Comparison of ENCODE assay signal across 11 cellular contexts in the genomic region with DNA sequence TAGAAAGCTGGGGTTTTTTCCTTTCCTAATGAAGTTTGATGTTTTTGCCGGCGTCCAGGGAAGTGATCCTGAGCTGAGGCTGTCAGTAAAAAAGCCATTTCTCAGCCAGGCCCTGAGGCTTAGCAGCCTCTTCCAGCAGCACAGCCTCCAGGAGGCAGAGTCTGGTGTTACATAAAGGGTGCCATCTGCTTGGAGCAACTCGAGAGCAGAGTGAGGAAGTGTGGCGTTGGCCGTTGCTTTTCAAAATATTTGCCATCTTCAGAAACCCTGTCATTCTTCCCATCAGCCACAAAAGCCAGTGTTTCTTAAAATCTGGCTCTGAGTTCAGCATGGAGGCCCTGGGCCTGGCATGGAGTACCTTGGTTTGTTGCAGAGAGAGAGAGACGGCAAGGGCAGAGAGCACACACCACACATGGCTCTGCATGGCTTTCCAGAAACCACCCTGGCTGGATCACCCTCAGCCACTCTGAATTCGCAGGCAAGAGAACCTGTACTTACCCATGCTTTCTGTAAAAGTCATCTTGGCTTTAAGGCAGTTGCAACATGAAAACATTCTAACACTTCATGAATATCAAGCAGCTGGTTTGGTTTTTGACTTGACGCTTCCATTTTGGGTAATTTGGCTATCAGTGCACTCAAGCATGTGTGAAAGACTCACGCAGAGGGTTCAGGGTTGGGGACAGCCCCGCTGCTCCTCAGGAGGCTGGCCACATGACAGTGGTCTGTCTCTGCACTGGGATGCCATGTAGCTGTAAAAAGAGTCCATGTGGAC. TPM values are rescaled to one million over a fixed set of nuclear protein-coding genes. Genes with fewer than 3 reads are reported as not detected.
DNase-seq lines count a peak whose midpoint lies in the region; ATAC-seq lines count a peak whose summit lies in the region.
"Had no signal": no experiment of that assay in that cellular context is flagged by ENCODE, and none has a peak within 500 bp of the region (broad histone marks: within the 10 kb centered on the region; RNA-seq: fewer than 3 reads in every experiment).

No MANE protein-coding gene starts in this region.

- peak overlapping the region; percentile 31 for H3K27ac ChIP-seq in caudate nucleus (ENCODE audit: low read depth, low read length)

- no peaks in the 10 kb centered on the region for H3K9me3 Mint-ChIP-seq in activated naive CD8-positive, alpha-beta T cell treated with anti-CD3 and anti-CD28 coated beads for 36 hours

- H3K4me1 Mint-ChIP-seq in activated naive CD8-positive, alpha-beta T cell treated with anti-CD3 and anti-CD28 coated beads for 36 hours: peaks cover 19% of the 10 kb centered on the region

- no peak overlapping the region for H3K4me3 Mint-ChIP-seq in activated naive CD8-positive, alpha-beta T cell treated with anti-CD3 and anti-CD28 coated beads for 36 hours

- H3K27ac Mint-ChIP-seq in activated naive CD8-positive, alpha-beta T cell treated with anti-CD3 and anti-CD28 coated beads for 36 hours: no peak overlapping the region

- no peaks in the 10 kb centered on the region for H3K27me3 Mint-ChIP-seq in activated naive CD8-positive, alpha-beta T cell treated with anti-CD3 and anti-CD28 coated beads for 36 hours

- ATAC-seq in GM18498 (IDR thresholded peaks at IDR 0.05; ENCODE audit: unreplicated experiment) (peak; percentile 81), GM19467 (IDR thresholded peaks at IDR 0.05; ENCODE audit: unreplicated experiment) (peak; percentile 62), HG03066 (IDR thresholded peaks at IDR 0.05; ENCODE audit: low read depth, unreplicated experiment) (peak; percentile 69), HG02970 (IDR thresholded peaks at IDR 0.05; ENCODE audit: low FRiP score, unreplicated experiment) (no peak)
- ATAC-seq: left ventricle myocardium superior had no signal

- peaks cover 65% of the 10 kb centered on the region for H3K36me3 Mint-ChIP-seq in activated naive CD8-positive, alpha-beta T cell treated with anti-CD3 and anti-CD28 coated beads for 36 hours

- no peak for DNase-seq in caudate nucleus (lab: John Stamatoyannopoulos, UW)
- no peak for DNase-seq in SKM-1 treated with dmso at 0.1 percent for 144 hours (lab: John Stamatoyannopoulos, UW; ENCODE audit: unreplicated experiment)
- DNase-seq in activated naive CD8-positive, alpha-beta T cell treated with anti-CD3 and anti-CD28 coated beads for 36 hours: no peak
- DNase-seq in ureter (ENCODE audit: low spot score): no peak
- DNase-seq: DMS79 treated with DMSO at 0.1 percent for 48 hours, left ventricle myocardium superior, NCI-H1436 had no signal

RNA-seq across cellular contexts. Expression of a gene that starts 21.0 kb away (rescaled TPM):
- 10 to 100 TPM; 59.0 to 59.8 TPM for total RNA-seq in activated naive CD8-positive, alpha-beta T cell treated with anti-CD3 and anti-CD28 coated beads for 36 hours
- total RNA-seq in ureter: 70.1 TPM

RNA-seq across cellular contexts. Expression of a gene that starts 21.2 kb away (rescaled TPM):
- 10 to 100 TPM; 14.4 to 15.1 TPM for total RNA-seq in activated naive CD8-positive, alpha-beta T cell treated with anti-CD3 and anti-CD28 coated beads for 36 hours
- total RNA-seq in ureter: 7.2 TPM

RNA-seq across cellular contexts. Expression of a gene that starts 50.1 kb away (rescaled TPM):
- 10 to 100 TPM; 65.2 to 66.4 TPM for total RNA-seq in activated naive CD8-positive, alpha-beta T cell treated with anti-CD3 and anti-CD28 coated beads for 36 hours
- total RNA-seq in ureter: 43.6 TPM
